Comparison of ENCODE assay signal across 18 cellular contexts in the genomic region with DNA sequence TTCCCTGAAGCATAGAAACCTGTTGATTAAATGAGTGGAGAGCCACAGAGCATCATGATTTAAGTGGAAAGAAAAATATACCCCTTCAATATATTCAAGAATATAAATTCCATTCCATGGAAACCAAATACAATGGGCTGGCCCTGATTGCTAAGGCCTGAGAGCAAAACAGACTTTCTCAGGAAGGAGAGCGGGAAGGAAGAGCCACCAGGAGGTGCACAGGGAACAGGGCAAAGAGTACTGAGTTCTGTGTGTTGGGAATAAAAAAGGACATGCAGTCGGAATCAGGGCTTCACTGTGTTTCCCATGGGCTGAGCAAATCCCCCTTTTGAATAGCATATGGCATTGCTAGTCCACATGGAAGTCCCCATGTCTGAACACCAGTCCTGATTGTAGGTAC.
A peak's percentile ranks its signal among the peaks of the same experiment; 100 is the strongest.
DNase-seq lines count a peak whose midpoint lies in the region; FAIRE-seq and TF ChIP-seq lines count a peak whose summit lies in the region.
"Had no signal": no experiment of that assay in that cellular context is flagged by ENCODE, and none has a peak within 500 bp of the region (broad histone marks: within the 10 kb centered on the region; RNA-seq: fewer than 3 reads in every experiment).

No MANE protein-coding gene starts in this region.

- H3K23ac ChIP-seq in mesenchymal stem cell (ENCODE audit: low read length in 2 of 2), result no peak overlapping the region

- peak overlapping the region; percentile 72 for H4K91ac ChIP-seq in mesenchymal stem cell (ENCODE audit: low read length)

- H3K4me1 ChIP-seq in HEK293 (ENCODE audit: control insufficient read depth, insufficient read depth, low read length) (no peaks in the 10 kb centered on the region), mesenchymal stem cell (ENCODE audit: control insufficient read depth, insufficient read depth, low read depth, low read length) (peaks cover 10% of the 10 kb centered on the region), sigmoid colon (peaks cover 0 to 38% (median 23%) of the 10 kb centered on the region in 4 donors)
- H3K4me1 ChIP-seq: BE2C had no signal

- no peak overlapping the region for H2AK5ac ChIP-seq in mesenchymal stem cell (ENCODE audit: low read length, severe bottlenecking)

- TF ChIP-seq POLR2A in sigmoid colon (IDR thresholded peaks at IDR 0.05), result no peak
- no peak for TF ChIP-seq POLR2A in GM12891 (IDR thresholded peaks at IDR 0.05; ENCODE audit: low read depth, low read length)

- peak overlapping the region; percentile 24 for H4K8ac ChIP-seq in mesenchymal stem cell (ENCODE audit: low read length)

- no peak for TF ChIP-seq CTCF in HEK293 (tag by site-specific recombination; IDR thresholded peaks at IDR 0.05)
- no peak for TF ChIP-seq CTCF in sigmoid colon (IDR thresholded peaks at IDR 0.05)

- H3K79me1 ChIP-seq in mesenchymal stem cell (replicated peaks; ENCODE audit: low read length, poor library complexity, severe bottlenecking), result no peaks in the 10 kb centered on the region

- no peak overlapping the region for H3K4me2 ChIP-seq in mesenchymal stem cell (ENCODE audit: low read length, poor library complexity, severe bottlenecking)

- TF ChIP-seq EP300 in sigmoid colon (IDR thresholded peaks at IDR 0.05), result no peak

- FAIRE-seq in GM12891 (lab: Jason Lieb, UNC), result no peak
- FAIRE-seq: A204.1 had no signal

- H3K9me3 ChIP-seq in HEK293 (ENCODE audit: control insufficient read depth, insufficient read depth, low read depth, low read length), result no peaks in the 10 kb centered on the region
- H3K9me3 ChIP-seq in mesenchymal stem cell (ENCODE audit: control insufficient read depth, low read length), result no peaks in the 10 kb centered on the region
- no peaks in the 10 kb centered on the region for H3K9me3 ChIP-seq in sigmoid colon
- H3K9me3 ChIP-seq: BE2C had no signal

- no peak overlapping the region for H3K27ac ChIP-seq in HEK293 (ENCODE audit: extremely low read depth, low read depth, low read length)
- no peak overlapping the region for H3K27ac ChIP-seq in mesenchymal stem cell (ENCODE audit: low read length, poor library complexity, severe bottlenecking)
- H3K27ac ChIP-seq in sigmoid colon, result peak overlapping the region in 2 of 4 donors; percentile 87 to 88
- H3K27ac ChIP-seq: SK-N-MC had no signal

- H2AFZ ChIP-seq in mesenchymal stem cell (ENCODE audit: low read depth, low read length), result peak overlapping the region; percentile 65

- no peak overlapping the region for H2BK120ac ChIP-seq in mesenchymal stem cell (ENCODE audit: low read depth, low read length)

- 88% methylated on average over 2 of the region's 2 CpGs for WGBS in mesenchymal stem cell
- 82 to 91% methylated on average over 2 of the region's 2 CpGs for WGBS in sigmoid colon, 2 donors

- CTCF ChIA-PET in HEK293 (lab: Yijun Ruan, JAX), result no interaction called here

- H2BK12ac ChIP-seq in mesenchymal stem cell (ENCODE audit: low read length in 2 of 2), result no peak overlapping the region

- DNase-seq in dermis microvascular lymphatic vessel endothelial cell (ENCODE audit: low read depth in 2 of 2), result peak; percentile 50 to 51
- DNase-seq in mesenchymal stem cell, result no peak
- peak; percentile 37 for DNase-seq in sigmoid colon
- DNase-seq in NK-92 (lab: John Stamatoyannopoulos, UW; ENCODE audit: unreplicated experiment), result no peak
- DNase-seq in GM12891 (ENCODE audit: insufficient read length, low spot score), result no peak
- no peak for DNase-seq in DMS53 treated with DMSO at 0.1 percent for 48 hours (lab: John Stamatoyannopoulos, UW; ENCODE audit: unreplicated experiment)
- DNase-seq: BE2C; CD4-positive, CD25-positive, alpha-beta regulatory T cell; COR-L47; GDM1; HFFc6; NCI-H1436 treated with DMSO at 0.1 percent for 48 hours; NCI-H2029; NCI-H748 treated with DMSO at 0.1 percent for 48 hours; SHP77 had no signal

- H3K18ac ChIP-seq in mesenchymal stem cell (ENCODE audit: low read depth in 1 of 2, low read length in 2 of 2), result peak overlapping the region; percentile 29 to 89

- no peak overlapping the region for H2BK5ac ChIP-seq in mesenchymal stem cell (ENCODE audit: low read depth, low read length, poor library complexity, severe bottlenecking)

- no peak overlapping the region for H3K14ac ChIP-seq in mesenchymal stem cell (ENCODE audit: low read length in 2 of 2)

- H3K27me3 ChIP-seq in mesenchymal stem cell (ENCODE audit: control insufficient read depth in 1 of 2, insufficient read depth in 1 of 2, low read length in 2 of 2), result no peaks in the 10 kb centered on the region
- H3K27me3 ChIP-seq in sigmoid colon, result no peaks in the 10 kb centered on the region
- H3K27me3 ChIP-seq: BE2C had no signal

- intact Hi-C loops in sigmoid colon (cut with DNase I), result loop anchor here (10.0 kb wide), 1 partner anchor 290 kb away; no protein-coding TSS in a partner anchor

- H3K36me3 ChIP-seq in HEK293 (ENCODE audit: control insufficient read depth in 2 of 2, insufficient read depth in 1 of 2, low read length in 2 of 2), result no peaks in the 10 kb centered on the region
- no peaks in the 10 kb centered on the region for H3K36me3 ChIP-seq in mesenchymal stem cell (ENCODE audit: control insufficient read depth in 1 of 2, insufficient read depth in 2 of 2, low read depth in 1 of 2, low read length in 2 of 2)
- no peaks in the 10 kb centered on the region for H3K36me3 ChIP-seq in sigmoid colon
- H3K36me3 ChIP-seq: BE2C had no signal

- H2BK15ac ChIP-seq in mesenchymal stem cell (ENCODE audit: low read depth, poor library complexity, severe bottlenecking), result no peak overlapping the region

- H3K9ac ChIP-seq in mesenchymal stem cell (ENCODE audit: low read length), result no peak overlapping the region

- POLR2A ChIA-PET in HEK293 (lab: Yijun Ruan, JAX), result no interaction called here

- H3K4ac ChIP-seq in mesenchymal stem cell (ENCODE audit: low read depth in 1 of 2, low read length in 2 of 2), result no peak overlapping the region

- H3K4me3 ChIP-seq in HEK293 (ENCODE audit: low read depth, low read length) (no peak overlapping the region), mesenchymal stem cell (ENCODE audit: insufficient read depth in 1 of 2, low read depth in 1 of 2, low read length in 2 of 2) (no peak overlapping the region), sigmoid colon (no peak overlapping the region)
- H3K4me3 ChIP-seq: SK-N-MC had no signal

TF ChIP-seq in HEK293, 187 proteins besides CTCF, POLR2A, EP300 and RAD21:
- 0 out of 2 replicates have a peak, but pooled peaks have one; percentile 28 for TF ChIP-seq SCRT2 (tag by site-specific recombination; IDR thresholded peaks at IDR 0.05)
- TF ChIP-seq, protein P1, sequence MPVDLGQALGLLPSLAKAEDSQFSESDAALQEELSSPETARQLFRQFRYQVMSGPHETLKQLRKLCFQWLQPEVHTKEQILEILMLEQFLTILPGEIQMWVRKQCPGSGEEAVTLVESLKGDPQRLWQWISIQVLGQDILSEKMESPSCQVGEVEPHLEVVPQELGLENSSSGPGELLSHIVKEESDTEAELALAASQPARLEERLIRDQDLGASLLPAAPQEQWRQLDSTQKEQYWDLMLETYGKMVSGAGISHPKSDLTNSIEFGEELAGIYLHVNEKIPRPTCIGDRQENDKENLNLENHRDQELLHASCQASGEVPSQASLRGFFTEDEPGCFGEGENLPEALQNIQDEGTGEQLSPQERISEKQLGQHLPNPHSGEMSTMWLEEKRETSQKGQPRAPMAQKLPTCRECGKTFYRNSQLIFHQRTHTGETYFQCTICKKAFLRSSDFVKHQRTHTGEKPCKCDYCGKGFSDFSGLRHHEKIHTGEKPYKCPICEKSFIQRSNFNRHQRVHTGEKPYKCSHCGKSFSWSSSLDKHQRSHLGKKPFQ (tag by site-specific recombination; IDR thresholded peaks at IDR 0.05), result no peak
- no peak for TF ChIP-seq ZNF501 (tag by site-specific recombination; IDR thresholded peaks at IDR 0.05)
- TF ChIP-seq SETDB1 (IDR thresholded peaks at IDR 0.05; ENCODE audit: insufficient read length, low read length), result no peak

TF ChIP-seq in GM12891, 5 proteins besides CTCF, POLR2A, EP300 and RAD21:
- no peak for TF ChIP-seq SPI1 (IDR thresholded peaks at IDR 0.05; ENCODE audit: low read depth, low read length)
- no peak for TF ChIP-seq TAF1 (IDR thresholded peaks at IDR 0.05; ENCODE audit: low read depth, low read length)
- TF ChIP-seq PAX5 (IDR thresholded peaks at IDR 0.05; ENCODE audit: insufficient read depth, low read length, severe bottlenecking), result no peak
- TF ChIP-seq POU2F2 (IDR thresholded peaks at IDR 0.05; ENCODE audit: low read depth, low read length), result no peak
- no peak for TF ChIP-seq POLR2AphosphoS5 (IDR thresholded peaks at IDR 0.05; ENCODE audit: low read depth, low read length)

Comparison
In these comparisons a context has a peak if more than half of its experiments do, and no peak if none do; other contexts are left out.
1. DNase-seq: peak in dermis microvascular lymphatic vessel endothelial cell (2 of 2) and sigmoid colon (single experiment); none in mesenchymal stem cell (single experiment), NK-92 (single experiment), GM12891 (single experiment) and DMS53 treated with DMSO at 0.1 percent for 48 hours (single experiment).